In the genomic region with DNA sequence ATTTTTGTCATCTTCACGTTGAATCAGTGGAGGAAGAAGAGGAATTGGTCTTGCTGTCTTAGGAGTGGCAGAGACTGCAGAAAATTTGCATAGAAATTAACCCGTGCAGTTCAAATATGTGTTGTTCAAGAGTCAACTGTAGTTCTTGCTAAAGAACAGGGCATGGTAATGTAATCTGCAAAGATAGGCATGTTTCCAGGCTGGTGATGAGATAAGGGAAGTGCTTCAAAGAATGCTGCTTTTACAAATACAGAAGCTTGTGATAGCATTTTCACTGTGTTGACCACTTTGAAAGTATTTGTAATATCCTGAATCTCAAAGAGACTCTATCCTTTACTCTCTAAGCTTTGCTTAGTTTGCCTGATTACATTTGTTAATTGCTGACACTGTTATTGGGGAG, we compare ENCODE assay signal across 2 cellular contexts.
TF ChIP-seq lines count a peak whose summit lies in the region.

No MANE protein-coding gene starts in this region.

TF ChIP-seq in GM23338, 12 proteins besides CTCF, POLR2A, EP300 and RAD21 (continues in another document):
- TF ChIP-seq, protein P1, sequence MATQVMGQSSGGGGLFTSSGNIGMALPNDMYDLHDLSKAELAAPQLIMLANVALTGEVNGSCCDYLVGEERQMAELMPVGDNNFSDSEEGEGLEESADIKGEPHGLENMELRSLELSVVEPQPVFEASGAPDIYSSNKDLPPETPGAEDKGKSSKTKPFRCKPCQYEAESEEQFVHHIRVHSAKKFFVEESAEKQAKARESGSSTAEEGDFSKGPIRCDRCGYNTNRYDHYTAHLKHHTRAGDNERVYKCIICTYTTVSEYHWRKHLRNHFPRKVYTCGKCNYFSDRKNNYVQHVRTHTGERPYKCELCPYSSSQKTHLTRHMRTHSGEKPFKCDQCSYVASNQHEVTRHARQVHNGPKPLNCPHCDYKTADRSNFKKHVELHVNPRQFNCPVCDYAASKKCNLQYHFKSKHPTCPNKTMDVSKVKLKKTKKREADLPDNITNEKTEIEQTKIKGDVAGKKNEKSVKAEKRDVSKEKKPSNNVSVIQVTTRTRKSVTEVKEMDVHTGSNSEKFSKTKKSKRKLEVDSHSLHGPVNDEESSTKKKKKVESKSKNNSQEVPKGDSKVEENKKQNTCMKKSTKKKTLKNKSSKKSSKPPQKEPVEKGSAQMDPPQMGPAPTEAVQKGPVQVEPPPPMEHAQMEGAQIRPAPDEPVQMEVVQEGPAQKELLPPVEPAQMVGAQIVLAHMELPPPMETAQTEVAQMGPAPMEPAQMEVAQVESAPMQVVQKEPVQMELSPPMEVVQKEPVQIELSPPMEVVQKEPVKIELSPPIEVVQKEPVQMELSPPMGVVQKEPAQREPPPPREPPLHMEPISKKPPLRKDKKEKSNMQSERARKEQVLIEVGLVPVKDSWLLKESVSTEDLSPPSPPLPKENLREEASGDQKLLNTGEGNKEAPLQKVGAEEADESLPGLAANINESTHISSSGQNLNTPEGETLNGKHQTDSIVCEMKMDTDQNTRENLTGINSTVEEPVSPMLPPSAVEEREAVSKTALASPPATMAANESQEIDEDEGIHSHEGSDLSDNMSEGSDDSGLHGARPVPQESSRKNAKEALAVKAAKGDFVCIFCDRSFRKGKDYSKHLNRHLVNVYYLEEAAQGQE (IDR thresholded peaks at IDR 0.05; ENCODE audit: unreplicated experiment): no peak
- TF ChIP-seq EZH2phosphoT487 (IDR thresholded peaks at IDR 0.05; ENCODE audit: unreplicated experiment): no peak
- TF ChIP-seq NANOG (IDR thresholded peaks at IDR 0.05; ENCODE audit: borderline replicate concordance): no peak
- no peak for TF ChIP-seq EZH2 (IDR thresholded peaks at IDR 0.05; ENCODE audit: low read depth, unreplicated experiment)
- TF ChIP-seq, protein P2, sequence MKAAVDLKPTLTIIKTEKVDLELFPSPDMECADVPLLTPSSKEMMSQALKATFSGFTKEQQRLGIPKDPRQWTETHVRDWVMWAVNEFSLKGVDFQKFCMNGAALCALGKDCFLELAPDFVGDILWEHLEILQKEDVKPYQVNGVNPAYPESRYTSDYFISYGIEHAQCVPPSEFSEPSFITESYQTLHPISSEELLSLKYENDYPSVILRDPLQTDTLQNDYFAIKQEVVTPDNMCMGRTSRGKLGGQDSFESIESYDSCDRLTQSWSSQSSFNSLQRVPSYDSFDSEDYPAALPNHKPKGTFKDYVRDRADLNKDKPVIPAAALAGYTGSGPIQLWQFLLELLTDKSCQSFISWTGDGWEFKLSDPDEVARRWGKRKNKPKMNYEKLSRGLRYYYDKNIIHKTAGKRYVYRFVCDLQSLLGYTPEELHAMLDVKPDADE (IDR thresholded peaks at IDR 0.05): no peak
- TF ChIP-seq POLR2AphosphoS5 (IDR thresholded peaks at IDR 0.05; ENCODE audit: low read depth): no peak
- TF ChIP-seq ZNF114 (CRISPR knock-in tag; IDR thresholded peaks at IDR 0.05): no peak
- no peak for TF ChIP-seq CREB1 (CRISPR knock-in tag; IDR thresholded peaks at IDR 0.05; ENCODE audit: low read depth)
- TF ChIP-seq, protein P3, sequence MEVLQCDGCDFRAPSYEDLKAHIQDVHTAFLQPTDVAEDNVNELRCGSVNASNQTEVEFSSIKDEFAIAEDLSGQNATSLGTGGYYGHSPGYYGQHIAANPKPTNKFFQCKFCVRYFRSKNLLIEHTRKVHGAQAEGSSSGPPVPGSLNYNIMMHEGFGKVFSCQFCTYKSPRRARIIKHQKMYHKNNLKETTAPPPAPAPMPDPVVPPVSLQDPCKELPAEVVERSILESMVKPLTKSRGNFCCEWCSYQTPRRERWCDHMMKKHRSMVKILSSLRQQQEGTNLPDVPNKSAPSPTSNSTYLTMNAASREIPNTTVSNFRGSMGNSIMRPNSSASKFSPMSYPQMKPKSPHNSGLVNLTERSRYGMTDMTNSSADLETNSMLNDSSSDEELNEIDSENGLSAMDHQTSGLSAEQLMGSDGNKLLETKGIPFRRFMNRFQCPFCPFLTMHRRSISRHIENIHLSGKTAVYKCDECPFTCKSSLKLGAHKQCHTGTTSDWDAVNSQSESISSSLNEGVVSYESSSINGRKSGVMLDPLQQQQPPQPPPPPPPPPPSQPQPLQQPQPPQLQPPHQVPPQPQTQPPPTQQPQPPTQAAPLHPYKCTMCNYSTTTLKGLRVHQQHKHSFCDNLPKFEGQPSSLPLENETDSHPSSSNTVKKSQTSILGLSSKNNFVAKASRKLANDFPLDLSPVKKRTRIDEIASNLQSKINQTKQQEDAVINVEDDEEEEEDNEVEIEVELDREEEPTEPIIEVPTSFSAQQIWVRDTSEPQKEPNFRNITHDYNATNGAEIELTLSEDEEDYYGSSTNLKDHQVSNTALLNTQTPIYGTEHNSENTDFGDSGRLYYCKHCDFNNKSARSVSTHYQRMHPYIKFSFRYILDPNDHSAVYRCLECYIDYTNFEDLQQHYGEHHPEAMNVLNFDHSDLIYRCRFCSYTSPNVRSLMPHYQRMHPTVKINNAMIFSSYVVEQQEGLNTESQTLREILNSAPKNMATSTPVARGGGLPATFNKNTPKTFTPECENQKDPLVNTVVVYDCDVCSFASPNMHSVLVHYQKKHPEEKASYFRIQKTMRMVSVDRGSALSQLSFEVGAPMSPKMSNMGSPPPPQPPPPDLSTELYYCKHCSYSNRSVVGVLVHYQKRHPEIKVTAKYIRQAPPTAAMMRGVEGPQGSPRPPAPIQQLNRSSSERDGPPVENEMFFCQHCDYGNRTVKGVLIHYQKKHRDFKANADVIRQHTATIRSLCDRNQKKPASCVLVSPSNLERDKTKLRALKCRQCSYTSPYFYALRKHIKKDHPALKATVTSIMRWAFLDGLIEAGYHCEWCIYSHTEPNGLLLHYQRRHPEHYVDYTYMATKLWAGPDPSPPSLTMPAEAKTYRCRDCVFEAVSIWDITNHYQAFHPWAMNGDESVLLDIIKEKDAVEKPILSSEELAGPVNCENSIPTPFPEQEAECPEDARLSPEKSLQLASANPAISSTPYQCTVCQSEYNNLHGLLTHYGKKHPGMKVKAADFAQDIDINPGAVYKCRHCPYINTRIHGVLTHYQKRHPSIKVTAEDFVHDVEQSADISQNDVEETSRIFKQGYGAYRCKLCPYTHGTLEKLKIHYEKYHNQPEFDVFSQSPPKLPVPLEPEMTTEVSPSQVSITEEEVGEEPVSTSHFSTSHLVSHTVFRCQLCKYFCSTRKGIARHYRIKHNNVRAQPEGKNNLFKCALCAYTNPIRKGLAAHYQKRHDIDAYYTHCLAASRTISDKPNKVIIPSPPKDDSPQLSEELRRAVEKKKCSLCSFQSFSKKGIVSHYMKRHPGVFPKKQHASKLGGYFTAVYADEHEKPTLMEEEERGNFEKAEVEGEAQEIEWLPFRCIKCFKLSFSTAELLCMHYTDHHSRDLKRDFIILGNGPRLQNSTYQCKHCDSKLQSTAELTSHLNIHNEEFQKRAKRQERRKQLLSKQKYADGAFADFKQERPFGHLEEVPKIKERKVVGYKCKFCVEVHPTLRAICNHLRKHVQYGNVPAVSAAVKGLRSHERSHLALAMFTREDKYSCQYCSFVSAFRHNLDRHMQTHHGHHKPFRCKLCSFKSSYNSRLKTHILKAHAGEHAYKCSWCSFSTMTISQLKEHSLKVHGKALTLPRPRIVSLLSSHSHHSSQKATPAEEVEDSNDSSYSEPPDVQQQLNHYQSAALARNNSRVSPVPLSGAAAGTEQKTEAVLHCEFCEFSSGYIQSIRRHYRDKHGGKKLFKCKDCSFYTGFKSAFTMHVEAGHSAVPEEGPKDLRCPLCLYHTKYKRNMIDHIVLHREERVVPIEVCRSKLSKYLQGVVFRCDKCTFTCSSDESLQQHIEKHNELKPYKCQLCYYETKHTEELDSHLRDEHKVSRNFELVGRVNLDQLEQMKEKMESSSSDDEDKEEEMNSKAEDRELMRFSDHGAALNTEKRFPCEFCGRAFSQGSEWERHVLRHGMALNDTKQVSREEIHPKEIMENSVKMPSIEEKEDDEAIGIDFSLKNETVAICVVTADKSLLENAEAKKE (CRISPR knock-in tag; IDR thresholded peaks at IDR 0.05): no peak
- TF ChIP-seq JUNB (IDR thresholded peaks at IDR 0.05; ENCODE audit: unreplicated experiment): no peak

TF ChIP-seq in SK-N-SH, 30 proteins besides CTCF, POLR2A, EP300 and RAD21:
- no peak for TF ChIP-seq TAF1 (IDR thresholded peaks at IDR 0.05; ENCODE audit: borderline replicate concordance, low read depth, low read length)
TF ChIP-seq in SK-N-SH: peak in this region for 0.
